Comparison of ENCODE assay signal across 1 cellular context in genomic region chrX:120629667-120630537, GRCh38.
TF ChIP-seq lines count a peak whose summit lies in the region.

C1GALT1C1 (minus strand) TSS chrX:120630054; CDS start chrX:120627166, 2,888 bp downstream.

TF ChIP-seq in GM12878, 131 proteins besides CTCF, POLR2A, EP300 and RAD21 (continued from another document):
- TF ChIP-seq PML (IDR thresholded peaks at IDR 0.05; ENCODE audit: low read length) (0 out of 2 replicates have a peak, but pooled peaks have one; percentile 45), ZBTB4 (CRISPR knock-in tag; IDR thresholded peaks at IDR 0.05) (no peak), CHD4 (IDR thresholded peaks at IDR 0.05) (no peak), IRF4 (IDR thresholded peaks at IDR 0.05; ENCODE audit: low read depth, low read length) (no peak)
